Comparison of ENCODE assay signal across 21 cellular contexts in the genomic region with DNA sequence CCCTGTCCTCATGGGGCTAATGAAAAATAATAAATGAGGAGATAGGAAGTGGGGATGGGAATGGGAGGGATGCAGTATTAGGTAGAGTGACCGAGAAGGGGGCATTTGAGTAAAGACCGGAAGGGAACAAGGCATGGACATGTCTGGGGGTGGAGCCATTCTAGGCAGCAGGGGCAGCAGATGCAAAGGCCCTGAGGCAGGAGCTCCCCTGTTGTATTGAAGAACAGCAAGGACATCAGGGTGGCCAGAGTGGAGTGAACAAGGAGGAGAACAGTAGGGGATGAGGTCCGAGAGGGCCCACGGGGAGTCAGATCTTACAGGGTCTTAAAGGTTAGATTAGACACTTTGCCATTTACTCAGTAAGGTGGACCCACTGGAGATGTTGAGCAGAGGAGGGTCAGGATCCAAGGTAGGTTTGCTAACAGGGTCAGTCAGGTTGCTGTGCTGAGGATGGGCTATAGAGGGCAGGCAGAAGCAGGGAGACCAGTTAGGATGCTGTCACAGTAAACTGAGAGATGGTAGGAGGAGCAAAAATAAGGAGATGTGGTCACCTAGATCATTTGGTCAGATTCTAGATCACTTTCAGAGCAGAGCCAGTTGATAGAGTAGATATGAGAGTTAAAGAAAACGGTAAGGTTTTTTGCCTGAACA. TPM values are rescaled to one million over a fixed set of nuclear protein-coding genes. Genes with fewer than 3 reads are reported as not detected.
DNase-seq lines count a peak whose midpoint lies in the region; ATAC-seq, FAIRE-seq and TF ChIP-seq lines count a peak whose summit lies in the region.
"Had no signal": no experiment of that assay in that cellular context is flagged by ENCODE, and none has a peak within 500 bp of the region (broad histone marks: within the 10 kb centered on the region; RNA-seq: fewer than 3 reads in every experiment).

No MANE protein-coding gene starts in this region.

- no peak overlapping the region for H3K9ac ChIP-seq in H1 (replicated peaks in 1 of 4; ENCODE audit: extremely low read depth in 1 of 4, low read depth in 3 of 4, low read length in 3 of 4)

- H3K4me3 ChIP-seq in GM23338 (no peak overlapping the region), H1 (ENCODE audit: extremely low read depth in 1 of 4, insufficient read depth in 2 of 4, low read depth in 3 of 4, low read length in 4 of 4) (no peak overlapping the region)
- H3K4me3 ChIP-seq: SJCRH30 had no signal

- CTCF ChIA-PET in H1 (lab: Charles Lee; ENCODE audit: partially characterized antibody): interaction anchor here (0.6 to 2.6 kb wide), 6 partner anchors 10 to 35 kb away, joined by 3 to 10 read pairs (median 5); no protein-coding TSS in a partner anchor

- no peak overlapping the region for H3K4ac ChIP-seq in H1 (replicated peaks; ENCODE audit: insufficient read length, low read depth, low read length)

- H3K4me2 ChIP-seq in GM23338 (no peak overlapping the region), H1 (ENCODE audit: insufficient read depth in 1 of 2, low read depth in 2 of 2, low read length in 2 of 2) (no peak overlapping the region)

- ATAC-seq in GM23338 (peak; percentile 39; the same call in 2 of the 3 replicates), GM19328 (IDR thresholded peaks at IDR 0.05; ENCODE audit: unreplicated experiment) (no peak)

- no peak overlapping the region for H2AK5ac ChIP-seq in H1 (ENCODE audit: low read depth, low read length)

- H3K36me3 ChIP-seq in GM23338 (ENCODE audit: insufficient read depth): peaks cover 19% of the 10 kb centered on the region
- H3K36me3 ChIP-seq in H1 (ENCODE audit: control insufficient read depth in 2 of 4, insufficient read depth in 4 of 4, low read length in 3 of 4): peaks cover 12 to 54% (median 49%) of the 10 kb centered on the region in 4 experiments

- H3K9me3 Mint-ChIP-seq in GM23338: no peaks in the 10 kb centered on the region

- H3K27ac Mint-ChIP-seq in GM23338: no peak overlapping the region

- H3F3A ChIP-seq in GM23338 (replicated peaks; ENCODE audit: low read depth): no peaks in the 10 kb centered on the region

- no peak for TF ChIP-seq POLR2A in H1 (IDR thresholded peaks at IDR 0.05; ENCODE audit: control extremely low read depth in 1 of 2, low read depth in 2 of 2, low read length in 2 of 2)

- no peaks in the 10 kb centered on the region for H3K9me2 ChIP-seq in GM23338 (ENCODE audit: insufficient read depth)

- no peak overlapping the region for H3K56ac ChIP-seq in H1 (replicated peaks; ENCODE audit: insufficient read length, low read depth, low read length)

- no peaks in the 10 kb centered on the region for H3K9me3 ChIP-seq in H1 (ENCODE audit: insufficient read depth in 2 of 2, low read depth in 1 of 2, low read length in 1 of 2)
- H3K9me3 ChIP-seq: SJCRH30 had no signal

- H3K4me1 ChIP-seq in GM23338 (ENCODE audit: insufficient read depth) (no peaks in the 10 kb centered on the region), H1 (replicated peaks in 1 of 4; ENCODE audit: control insufficient read depth in 3 of 4, insufficient read depth in 4 of 4, low read length in 3 of 4) (no peaks in the 10 kb centered on the region)
- H3K4me1 ChIP-seq: SJCRH30 had no signal

- H3K18ac ChIP-seq in H1 (ENCODE audit: extremely low read depth, low read length): no peak overlapping the region

- no peak overlapping the region for H2BK5ac ChIP-seq in H1 (ENCODE audit: low read depth, low read length)

- H3K36me3 Mint-ChIP-seq in GM23338 (ENCODE audit: low read depth): peaks cover 35% of the 10 kb centered on the region

- H4K8ac ChIP-seq in H1 (ENCODE audit: extremely low read depth, insufficient read depth, low read length): no peak overlapping the region

- H4K5ac ChIP-seq in H1 (ENCODE audit: insufficient read length, low read depth, low read length): no peak overlapping the region

- H2BK15ac ChIP-seq in H1 (ENCODE audit: low read length): no peak overlapping the region

- H4K20me1 ChIP-seq in GM23338 (replicated peaks; ENCODE audit: insufficient read depth) (no peaks in the 10 kb centered on the region), H1 (replicated peaks in 1 of 2; ENCODE audit: control insufficient read depth in 1 of 2, insufficient read depth in 2 of 2, low read length in 2 of 2) (no peaks in the 10 kb centered on the region)

- DNase-seq in GM23338 (ENCODE audit: low spot score) (no peak), H1 (ENCODE audit: low read depth in 1 of 2, low spot score in 2 of 2) (no peak), SHP77 treated with DMSO at 0.1 percent for 48 hours (lab: John Stamatoyannopoulos, UW) (no peak), dermis blood vessel endothelial cell (no peak)
- no peak for DNase-seq in NK-92 treated with Interleukin-12 subunit alpha and Interleukin-12 subunit beta, amount 100 ng/mL, for 24 hours (lab: John Stamatoyannopoulos, UW)
- DNase-seq: ACHN, DMS79, KG1, MV-4-11, NCI-H1417, NCI-H187, NCI-H2107, NCI-H510A treated with DMSO at 0.1 percent for 48 hours, NCI-H774, OCI-M1, RPMI8226, SJCRH30 had no signal

- H2AFZ ChIP-seq in GM23338 (no peak overlapping the region), H1 (ENCODE audit: low read length) (no peak overlapping the region)

- peak in 1 of 2 experiments; percentile 18; a peak in 1 of 4 replicates for TF ChIP-seq RAD21 in H1 (IDR thresholded peaks at IDR 0.05 in 1 of 2, conservative IDR thresholded peaks at IDR 0.05 in 1 of 2; ENCODE audit: low read depth in 2 of 2, low read length in 2 of 2)

- H3K23me2 ChIP-seq in H1 (ENCODE audit: low read depth, low read length): no peaks in the 10 kb centered on the region

- no peak overlapping the region for H2BK12ac ChIP-seq in H1 (ENCODE audit: low read depth, low read length)

- POLR2A ChIA-PET in H1 (lab: Charles Lee; ENCODE audit: partially characterized antibody): interaction anchor here (0.5 to 1.4 kb wide), 4 partner anchors 11 to 279 kb away, joined by 3 to 4 read pairs (median 4); no protein-coding TSS in a partner anchor

- WGBS in H1 (ENCODE audit: extremely low coverage in 1 of 2, insufficient coverage in 1 of 2, insufficient read length in 1 of 2, insufficient replicate concordance in 2 of 2, low coverage in 1 of 2, low lambda C conversion rate in 2 of 2, missing lambda C conversion rate in 1 of 2), 2 experiments: 94 to 100% methylated on average over 1 to 5 of the region's 5 CpGs

- H3K27ac ChIP-seq in GM23338 (ENCODE audit: low read depth) (no peak overlapping the region), VCaP (no peak overlapping the region), H1 (ENCODE audit: low read depth, low read length) (no peak overlapping the region)
- H3K27ac ChIP-seq: C4-2B, SJCRH30 had no signal

- FAIRE-seq in H1 (lab: Jason Lieb, UNC): no peak

- H3K23ac ChIP-seq in H1 (ENCODE audit: insufficient read length): no peak overlapping the region

- no peak for TF ChIP-seq EP300 in H1 (IDR thresholded peaks at IDR 0.05; ENCODE audit: borderline replicate concordance in 1 of 2, low read depth in 2 of 2, low read length in 2 of 2)

- H2BK120ac ChIP-seq in H1 (replicated peaks; ENCODE audit: low read depth, low read length): no peak overlapping the region

- H3K14ac ChIP-seq in H1 (ENCODE audit: insufficient read length): no peak overlapping the region

- TF ChIP-seq CTCF in GM12872 (IDR thresholded peaks at IDR 0.05; ENCODE audit: insufficient read depth, low read depth, low read length) (0 out of 3 replicates have a peak, but pooled peaks have one; percentile 4), GM23338 (conservative IDR thresholded peaks at IDR 0.05; ENCODE audit: low read depth in 2 of 2) (peak in 1 of 2 experiments; percentile 31; a peak in 2 of 4 replicates), VCaP (conservative IDR thresholded peaks at IDR 0.05) (0 out of 2 replicates have a peak, but pooled peaks have one; percentile 7), H1 (IDR thresholded peaks at IDR 0.05; ENCODE audit: control extremely low read depth in 1 of 3, insufficient read depth in 1 of 3, low read depth in 1 of 3, low read length in 3 of 3) (peak in 2 of 3 experiments; percentile 18 to 32; a peak in 2 of 4 replicates)

- no peak overlapping the region for H4K91ac ChIP-seq in H1 (replicated peaks; ENCODE audit: insufficient read length, low read length)

- H3K27me3 ChIP-seq in GM23338 (ENCODE audit: insufficient read depth) (no peaks in the 10 kb centered on the region), H1 (replicated peaks in 1 of 4; ENCODE audit: control insufficient read depth in 3 of 4, extremely low read depth in 1 of 4, insufficient read depth in 3 of 4, low read length in 3 of 4) (no peaks in the 10 kb centered on the region)
- H3K27me3 ChIP-seq: SJCRH30 had no signal

- H3K4me1 Mint-ChIP-seq in GM23338: no peaks in the 10 kb centered on the region

- H3K27me3 Mint-ChIP-seq in GM23338 (ENCODE audit: insufficient read depth, low read depth, poor library complexity): no peaks in the 10 kb centered on the region

- H3K4me3 Mint-ChIP-seq in GM23338: no peak overlapping the region

- H3K79me2 ChIP-seq in GM23338 (replicated peaks; ENCODE audit: insufficient read depth) (no peaks in the 10 kb centered on the region), H1 (ENCODE audit: control insufficient read depth in 1 of 2, insufficient read depth in 2 of 2, low read length in 2 of 2) (no peaks in the 10 kb centered on the region)

- H2BK20ac ChIP-seq in H1 (ENCODE audit: low read length): no peak overlapping the region

- H3K79me1 ChIP-seq in H1 (ENCODE audit: low read depth, low read length): no peaks in the 10 kb centered on the region

TF ChIP-seq in GM23338, 12 proteins besides CTCF, POLR2A, EP300 and RAD21 (continues in another document):
- TF ChIP-seq JUNB (IDR thresholded peaks at IDR 0.05; ENCODE audit: unreplicated experiment) (no peak), ZNF114 (CRISPR knock-in tag; IDR thresholded peaks at IDR 0.05) (no peak), STAT1 (IDR thresholded peaks at IDR 0.05; ENCODE audit: unreplicated experiment) (no peak)

TF ChIP-seq in H1, 55 proteins besides CTCF, POLR2A, EP300 and RAD21 (continues in another document):
- TF ChIP-seq, protein P1, sequence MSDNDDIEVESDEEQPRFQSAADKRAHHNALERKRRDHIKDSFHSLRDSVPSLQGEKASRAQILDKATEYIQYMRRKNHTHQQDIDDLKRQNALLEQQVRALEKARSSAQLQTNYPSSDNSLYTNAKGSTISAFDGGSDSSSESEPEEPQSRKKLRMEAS (IDR thresholded peaks at IDR 0.05): no peak
- no peak for TF ChIP-seq CHD2 (IDR thresholded peaks at IDR 0.05; ENCODE audit: low read length)

RNA-seq across cellular contexts. Expression of a gene that starts 18.7 kb away (rescaled TPM):
- 26.5 and 30.6 TPM in 2 replicates for total RNA-seq in GM23338 (2014; rRNA removed; shearing (Covaris generic))
- 18.7 and 19.1 TPM in 2 replicates for polyA plus RNA-seq in GM23338 (2016; fragmentation: Nextera tagmentation; extraction: Ambion mirVana)
- 32.7 and 34.0 TPM in 2 replicates for total RNA-seq in H1 (2021; fragmentation: NEBNext Ultra II Directional; extraction: Animal tissue kit (Norgen Biotek cat#: 25700))
- polyA plus RNA-seq in H1 (2011; rRNA removed): 32.2 and 36.6 TPM in 2 replicates
- polyA plus RNA-seq in H1 (2011; cell fraction: cytosol; rRNA removed): 34.4 TPM
- polyA plus RNA-seq in H1 (2011; cell fraction: nucleus; rRNA removed): 28.5 TPM
- polyA plus RNA-seq in H1 (2012, experiment 1 of 2): 19.8 to 23.7 TPM (median 21.9 TPM) in 4 replicates
- 11.4 TPM for polyA plus RNA-seq in H1 (2012, experiment 2 of 2)
- polyA plus RNA-seq in H1 (2013, experiment 1 of 2): 19.7 TPM
- 21.2 TPM for polyA plus RNA-seq in H1 (2013, experiment 2 of 2)
- polyA minus RNA-seq in H1 (2011; rRNA and poly(A)+ RNA removed): 53.9 and 78.5 TPM in 2 replicates
- polyA minus RNA-seq in H1 (2011; cell fraction: cytosol; rRNA and poly(A)+ RNA removed): 23.5 TPM
- polyA minus RNA-seq in H1 (2011; cell fraction: nucleus; rRNA and poly(A)+ RNA removed): 35.5 TPM
- total RNA-seq in dermis blood vessel endothelial cell: 19.1 and 20.3 TPM in 2 replicates
